ENCODE assay signal across 21 cellular contexts in the genomic region with DNA sequence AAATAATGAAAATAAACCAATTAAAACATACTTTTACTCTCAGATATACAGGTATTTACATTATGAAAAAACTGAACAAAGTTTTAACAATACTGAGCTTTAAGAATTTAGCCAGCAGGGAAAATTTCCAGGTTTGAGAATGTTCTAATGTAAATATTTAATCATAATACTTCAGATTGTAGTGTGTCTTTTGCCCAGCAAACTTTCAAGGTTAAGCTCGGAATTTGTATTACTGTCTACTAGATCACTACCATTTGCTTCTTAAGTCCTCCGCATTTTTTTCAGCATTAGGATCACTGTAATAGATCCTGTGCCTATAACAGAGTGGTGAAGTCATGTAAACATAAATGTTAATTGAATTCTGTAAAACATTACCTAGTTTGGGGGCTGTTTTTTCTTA. TPM values are rescaled to one million over a fixed set of nuclear protein-coding genes. Genes with fewer than 3 reads are reported as not detected.
DNase-seq lines count a peak whose midpoint lies in the region; ATAC-seq and TF ChIP-seq lines count a peak whose summit lies in the region.
"Had no signal": no experiment of that assay in that cellular context is flagged by ENCODE, and none has a peak within 500 bp of the region (broad histone marks: within the 10 kb centered on the region; RNA-seq: fewer than 3 reads in every experiment).

No MANE protein-coding gene starts in this region.

- peaks cover 4% of the 10 kb centered on the region for H3K36me3 ChIP-seq in IMR-90 (ENCODE audit: control insufficient read depth, insufficient read depth, low read length)
- H3K36me3 ChIP-seq in hepatocyte (replicated peaks; ENCODE audit: insufficient read depth, low read depth): peaks cover 4% of the 10 kb centered on the region
- H3K36me3 ChIP-seq in mesendoderm (ENCODE audit: control insufficient read depth, insufficient read depth, low read length): peaks cover 2% of the 10 kb centered on the region

- no peak overlapping the region for H3K4me3 ChIP-seq in IMR-90 (ENCODE audit: insufficient read depth, low read depth, low read length)
- no peak overlapping the region for H3K4me3 ChIP-seq in hepatocyte
- H3K4me3 ChIP-seq in mesendoderm (ENCODE audit: low read length): no peak overlapping the region
- H3K4me3 ChIP-seq: A549, GM23248 had no signal

- TF ChIP-seq POLR2A in IMR-90 (IDR thresholded peaks at IDR 0.05; ENCODE audit: low read depth, low read length): no peak

- in situ Hi-C loops in IMR-90 (cut with MboI; ENCODE audit: low sequenced_read_pairs) (no loop called here), KBM-7 (cut with MboI; ENCODE audit: low pct_unique_long_range_greater_than_20kb, low sequenced_read_pairs) (no loop called here)

- H3K4ac ChIP-seq in IMR-90 (ENCODE audit: low read depth, low read length) (no peak overlapping the region), mesendoderm (ENCODE audit: low read depth, low read length) (no peak overlapping the region)

- no peaks in the 10 kb centered on the region for H3K79me2 ChIP-seq in hepatocyte
- no peaks in the 10 kb centered on the region for H3K79me2 ChIP-seq in mesendoderm (ENCODE audit: control insufficient read depth, insufficient read depth, low read length)

- H3K9ac ChIP-seq in IMR-90 (ENCODE audit: low read depth, low read length) (no peak overlapping the region), mesendoderm (ENCODE audit: low read length) (no peak overlapping the region)
- H3K9ac ChIP-seq: GM23248 had no signal

- H4K5ac ChIP-seq in IMR-90 (ENCODE audit: low read depth, low read length) (no peak overlapping the region), mesendoderm (ENCODE audit: low read length) (no peak overlapping the region)

- peaks cover 0 to 3% of the 10 kb centered on the region in 2 experiments; a peak in 1 of 4 replicates for H3K79me1 ChIP-seq in IMR-90 (ENCODE audit: low read depth in 1 of 2, low read length in 2 of 2)
- no peaks in the 10 kb centered on the region for H3K79me1 ChIP-seq in mesendoderm (ENCODE audit: low read length)

- no peak overlapping the region for H2BK15ac ChIP-seq in IMR-90 (ENCODE audit: low read depth, low read length)
- no peak overlapping the region for H2BK15ac ChIP-seq in mesendoderm (replicated peaks; ENCODE audit: low read depth)

- no peak overlapping the region for H4K91ac ChIP-seq in IMR-90 (ENCODE audit: insufficient read depth, low read depth, low read length)

- TF ChIP-seq RAD21 in IMR-90 (IDR thresholded peaks at IDR 0.05; ENCODE audit: low read length): no peak

- H2AK5ac ChIP-seq in IMR-90 (ENCODE audit: low read depth, low read length): no peak overlapping the region
- H2AK5ac ChIP-seq in mesendoderm (ENCODE audit: low read length): no peak overlapping the region

- peak; percentile 56 for DNase-seq in IMR-90
- DNase-seq in hepatocyte (ENCODE audit: low spot score): no peak
- peak; percentile 26 for DNase-seq in left kidney (ENCODE audit: low read depth, low spot score)
- DNase-seq in DMS114 treated with DMSO at 0.1 percent for 48 hours (lab: John Stamatoyannopoulos, UW; ENCODE audit: unreplicated experiment): no peak
- DNase-seq in KBM-7: no peak
- DNase-seq in mesendoderm: no peak
- no peak for DNase-seq in NCI-H69 (lab: John Stamatoyannopoulos, UW)
- DNase-seq: 8988T; ACHN; C1 segment of cervical spinal cord; Calu3; CD4-positive, alpha-beta memory T cell; COR-L47; DMS153; DND-41; GM23248; H7; HCEC 1CT had no signal

- H3K27me3 ChIP-seq in IMR-90 (ENCODE audit: control insufficient read depth, insufficient read depth, low read length) (no peaks in the 10 kb centered on the region), hepatocyte (no peaks in the 10 kb centered on the region), mesendoderm (ENCODE audit: insufficient read depth, low read length, poor library complexity) (no peaks in the 10 kb centered on the region)

- H2AFZ ChIP-seq in IMR-90 (replicated peaks; ENCODE audit: low read length, poor library complexity) (no peak overlapping the region), hepatocyte (no peak overlapping the region)
- H2AFZ ChIP-seq: GM23248 had no signal

- H3K4me1 ChIP-seq in IMR-90 (ENCODE audit: control insufficient read depth, insufficient read depth, low read length) (peaks cover 3% of the 10 kb centered on the region; the same call in 1 of the 2 replicates), hepatocyte (ENCODE audit: insufficient read depth) (peaks cover 15% of the 10 kb centered on the region), mesendoderm (ENCODE audit: control insufficient read depth, low read depth, low read length) (no peaks in the 10 kb centered on the region)
- H3K4me1 ChIP-seq: A549 had no signal

- H2BK20ac ChIP-seq in IMR-90 (ENCODE audit: low read depth, low read length): no peak overlapping the region

- no peak overlapping the region for H4K8ac ChIP-seq in IMR-90 (ENCODE audit: low read depth in 2 of 2, low read length in 2 of 2)
- no peak overlapping the region for H4K8ac ChIP-seq in mesendoderm (ENCODE audit: low read depth, low read length)

- ATAC-seq in IMR-90 (ENCODE audit: low read depth): peak; percentile 84
- ATAC-seq: A549 had no signal

- no peak overlapping the region for H2AK9ac ChIP-seq in IMR-90 (replicated peaks; ENCODE audit: low read depth, low read length, poor library complexity)

- BruUV-seq in IMR-90 (replicated peaks; lab: Mats Ljungman, UMichigan): no TSS peak

- H2BK5ac ChIP-seq in IMR-90 (ENCODE audit: low read depth, low read length, poor library complexity, severe bottlenecking) (no peak overlapping the region), mesendoderm (ENCODE audit: low read length) (no peak overlapping the region)

- dilution Hi-C loops in IMR-90 (cut with HindIII; ENCODE audit: low sequenced_read_pairs, unreplicated experiment): no loop called here

- H3K18ac ChIP-seq in IMR-90 (ENCODE audit: low read depth, low read length): no peak overlapping the region
- H3K18ac ChIP-seq in mesendoderm (ENCODE audit: low read length): no peak overlapping the region

- H3K4me2 ChIP-seq in IMR-90 (ENCODE audit: low read depth, low read length) (no peak overlapping the region), hepatocyte (peak overlapping the region; percentile 44), mesendoderm (ENCODE audit: low read length) (no peak overlapping the region)
- H3K4me2 ChIP-seq: A549 had no signal

- 0 out of 2 replicates have a peak, but pooled peaks cover 2% of the 10 kb centered on the region for H3K9me1 ChIP-seq in IMR-90 (ENCODE audit: insufficient read depth, low read length)

- no peak overlapping the region for H3K56ac ChIP-seq in IMR-90 (ENCODE audit: extremely low read depth, insufficient read depth, low read length)
- no peak overlapping the region for H3K56ac ChIP-seq in mesendoderm (ENCODE audit: low read length)

- H3K23ac ChIP-seq in IMR-90 (ENCODE audit: low read depth, low read length) (no peak overlapping the region), mesendoderm (ENCODE audit: low read length) (no peak overlapping the region)

- H4K20me1 ChIP-seq in IMR-90 (ENCODE audit: insufficient read depth, low read length): no peaks in the 10 kb centered on the region
- peaks cover 3% of the 10 kb centered on the region for H4K20me1 ChIP-seq in hepatocyte (ENCODE audit: insufficient read depth, poor library complexity, severe bottlenecking)

- no peaks in the 10 kb centered on the region for H3K9me2 ChIP-seq in hepatocyte (replicated peaks; ENCODE audit: insufficient read depth)

- H3K27ac ChIP-seq in 22Rv1: peak overlapping the region; percentile 24; the same call in 1 of the 2 replicates
- H3K27ac ChIP-seq in IMR-90 (ENCODE audit: insufficient read depth, low read length): no peak overlapping the region
- H3K27ac ChIP-seq in hepatocyte: peak overlapping the region; percentile 8
- no peak overlapping the region for H3K27ac ChIP-seq in mesendoderm (ENCODE audit: low read depth, low read length)
- H3K27ac ChIP-seq: A549, GM23248 had no signal

- CTCF ChIA-PET in IMR-90 (lab: Yijun Ruan, JAX): no interaction called here

- POLR2A ChIA-PET in IMR-90 (lab: Charles Lee; ENCODE audit: unreplicated experiment): no interaction called here

- no peaks in the 10 kb centered on the region for H3K9me3 ChIP-seq in IMR-90 (ENCODE audit: control insufficient read depth, insufficient read depth, low read length)
- H3K9me3 ChIP-seq in hepatocyte (ENCODE audit: low read depth): no peaks in the 10 kb centered on the region
- H3K9me3 ChIP-seq: A549 had no signal

- no peak overlapping the region for H2BK120ac ChIP-seq in IMR-90 (ENCODE audit: low read depth, low read length)
- H2BK120ac ChIP-seq in mesendoderm (ENCODE audit: low read depth, low read length): no peak overlapping the region

- TF ChIP-seq CTCF in 22Rv1 (IDR thresholded peaks at IDR 0.05): no peak
- TF ChIP-seq CTCF in IMR-90 (conservative IDR thresholded peaks at IDR 0.05; ENCODE audit: low read depth, low read length): no peak
- no peak for TF ChIP-seq CTCF in hepatocyte (IDR thresholded peaks at IDR 0.05; ENCODE audit: poor library complexity)

- WGBS in IMR-90 (ENCODE audit: extremely low coverage in 2 of 2, insufficient read length in 1 of 2), 2 experiments: no CpG with 5 or more reads among the region's 2 CpGs
- WGBS in hepatocyte (ENCODE audit: low lambda C conversion rate, missing lambda C conversion rate): 61% methylated on average over 2 of the region's 2 CpGs
- no CpG with 5 or more reads among the region's 2 CpGs for WGBS in mesendoderm (ENCODE audit: extremely low coverage, insufficient coverage, low lambda C conversion rate)

- no peak overlapping the region for H3K14ac ChIP-seq in IMR-90 (replicated peaks; ENCODE audit: low read depth, low read length)

- intact Hi-C loops in IMR-90 (cut with micrococcal nuclease): loop anchor here (2.0 kb wide), 1 partner anchor 53 kb away; a partner anchor contains a TSS

RNA-seq across cellular contexts. Expression of a gene that starts 52.7 kb away (rescaled TPM):
- total RNA-seq in IMR-90 (2012; rRNA removed): not detected in 2 replicates
- not detected in 2 replicates for polyA plus RNA-seq in IMR-90 (2012; rRNA removed)
- not detected in 2 replicates for polyA plus RNA-seq in IMR-90 (2012; cell fraction: cytosol; rRNA removed)
- not detected in 2 replicates for polyA plus RNA-seq in IMR-90 (2012; cell fraction: nucleus; rRNA removed; ENCODE audit: low replicate concordance)
- 0.12 TPM in 1 of 2 replicates, not detected in the other for total RNA-seq in hepatocyte
- 0.13 and 0.30 TPM in 2 replicates for polyA plus RNA-seq in hepatocyte
- polyA plus RNA-seq in mesendoderm (2013, experiment 1 of 2): 1.6 TPM
- polyA plus RNA-seq in mesendoderm (2013, experiment 2 of 2): 1.5 TPM
- total RNA-seq: Calu3; CD4-positive, alpha-beta memory T cell; GM23248 had no signal
- polyA plus RNA-seq: BJ; CD4-positive, alpha-beta memory T cell had no signal

RNA-seq across cellular contexts. Expression of a gene that starts 52.8 kb away (rescaled TPM):
- 0.54 and 0.56 TPM in 2 replicates for total RNA-seq in IMR-90 (2012; rRNA removed)
- polyA plus RNA-seq in IMR-90 (2012; rRNA removed): 0.46 and 0.48 TPM in 2 replicates
- 0.14 and 0.23 TPM in 2 replicates for polyA plus RNA-seq in IMR-90 (2012; cell fraction: cytosol; rRNA removed)
- 0.32 and 0.94 TPM in 2 replicates for polyA plus RNA-seq in IMR-90 (2012; cell fraction: nucleus; rRNA removed; ENCODE audit: low replicate concordance)
- 7.2 and 8.1 TPM in 2 replicates for total RNA-seq in hepatocyte
- polyA plus RNA-seq in hepatocyte: 8.5 and 8.7 TPM in 2 replicates
- polyA plus RNA-seq in mesendoderm (2013, experiment 1 of 2): 5.5 TPM
- 4.9 TPM for polyA plus RNA-seq in mesendoderm (2013, experiment 2 of 2)

RNA-seq across cellular contexts. Expression of a gene that starts 57.3 kb away (rescaled TPM):
- 10.4 and 30.8 TPM in 2 replicates for total RNA-seq in IMR-90 (2012; rRNA removed)
- 16.7 TPM in 2 replicates for polyA plus RNA-seq in IMR-90 (2012; rRNA removed)
- 0.91 and 1.6 TPM in 2 replicates for polyA plus RNA-seq in IMR-90 (2012; cell fraction: cytosol; rRNA removed)
- polyA plus RNA-seq in IMR-90 (2012; cell fraction: nucleus; rRNA removed; ENCODE audit: low replicate concordance): 0.77 and 12.7 TPM in 2 replicates
- total RNA-seq in hepatocyte: 37.4 and 42.6 TPM in 2 replicates
- polyA plus RNA-seq in hepatocyte: 64.4 and 68.1 TPM in 2 replicates
- polyA plus RNA-seq in mesendoderm (2013, experiment 1 of 2): 143 TPM
- polyA plus RNA-seq in mesendoderm (2013, experiment 2 of 2): 144 TPM

Comparison
In these comparisons a context has a peak if more than half of its experiments do, and no peak if none do; other contexts are left out.
1. H3K27ac ChIP-seq: peak in 22Rv1 (single experiment) and hepatocyte (single experiment); none in IMR-90 (single experiment) and mesendoderm (single experiment).
2. DNase-seq: peak in IMR-90 (single experiment) and left kidney (single experiment); none in hepatocyte (single experiment), DMS114 treated with DMSO at 0.1 percent for 48 hours (single experiment), KBM-7 (single experiment), mesendoderm (single experiment) and NCI-H69 (single experiment).